In the genomic region with DNA sequence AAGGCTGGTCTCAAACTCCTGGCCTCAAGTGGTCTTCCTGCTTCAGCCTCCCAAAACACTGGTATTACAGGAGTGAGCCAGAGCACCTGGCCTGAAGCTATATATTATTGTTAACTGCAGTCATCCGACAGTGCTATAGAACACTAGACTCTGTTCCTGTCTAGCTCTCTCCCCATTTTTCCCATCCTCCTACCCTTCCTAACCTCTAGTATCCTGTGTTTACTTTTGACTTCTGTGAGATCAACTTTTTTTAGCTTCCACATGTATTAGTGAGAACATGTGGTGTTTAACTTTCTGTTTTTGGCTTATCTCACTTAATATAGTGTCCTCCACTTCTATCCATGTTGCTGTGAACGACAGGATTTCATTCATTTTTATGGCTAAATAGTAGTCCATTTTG, we compare ENCODE assay signal across 1 cellular context.
TF ChIP-seq lines count a peak whose summit lies in the region.

No MANE protein-coding gene starts in this region.

TF ChIP-seq in GM12878, 131 proteins besides CTCF, POLR2A, EP300 and RAD21:
- no peak for TF ChIP-seq IKZF1 (conservative IDR thresholded peaks at IDR 0.05)
